In the genomic region with DNA sequence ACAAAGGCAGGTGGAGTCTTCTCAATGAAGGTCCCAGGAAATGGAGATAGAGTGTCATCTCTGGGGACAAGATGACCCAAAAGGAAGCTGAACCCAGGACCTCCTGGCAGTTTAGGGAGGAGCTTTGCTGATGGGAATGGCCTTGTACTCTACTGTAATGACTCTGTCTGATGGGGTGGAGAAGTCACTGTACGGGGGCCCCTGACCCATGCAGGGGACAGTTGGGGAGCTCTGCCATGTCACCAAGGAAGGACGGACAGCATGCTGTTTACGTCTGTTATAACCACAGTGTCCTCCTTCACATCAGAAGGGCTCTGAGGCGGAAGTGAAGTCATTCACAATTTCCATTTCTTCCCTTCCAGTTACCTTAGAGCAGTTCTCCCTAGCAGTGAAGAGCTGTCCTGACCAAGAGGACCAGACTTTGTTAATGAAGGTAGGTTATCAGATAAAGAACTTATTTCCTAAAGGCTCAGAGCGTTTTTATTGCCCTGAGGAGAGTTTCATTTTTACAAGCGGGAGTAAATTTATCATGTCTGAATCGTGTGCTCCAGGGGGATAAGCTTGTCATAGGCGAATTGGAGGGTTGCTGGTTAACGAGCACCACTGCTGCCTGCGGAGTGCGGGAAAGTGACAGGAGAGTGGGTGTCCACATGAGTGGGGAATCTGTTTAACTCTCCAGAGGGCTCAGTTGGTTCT, we compare ENCODE assay signal across 23 cellular contexts.
DNase-seq lines count a peak whose midpoint lies in the region; ATAC-seq, FAIRE-seq and TF ChIP-seq lines count a peak whose summit lies in the region.
"Had no signal": no experiment of that assay in that cellular context is flagged by ENCODE, and none has a peak within 500 bp of the region (broad histone marks: within the 10 kb centered on the region; RNA-seq: fewer than 3 reads in every experiment).

No MANE protein-coding gene starts in this region.

- peaks cover 12% of the 10 kb centered on the region for H3K27me3 Mint-ChIP-seq in activated T-helper 1 cell treated with anti-CD3 and anti-CD28 coated beads, Interleukin-12 subunit alpha, Interleukin-12 subunit beta, Interleukin-2, Interleukin-4 antibody, amounts not matched to agents 30 ng/mL and 10 ng/mL and 1 ng/mL, durations not matched to agents 14 hours and 24 hours and 36 hours (ENCODE audit: insufficient read depth)
- no peaks in the 10 kb centered on the region for H3K27me3 Mint-ChIP-seq in WTC11 (ENCODE audit: low read depth)

- H3K9me3 Mint-ChIP-seq in activated T-helper 1 cell treated with anti-CD3 and anti-CD28 coated beads, Interleukin-12 subunit alpha, Interleukin-12 subunit beta, Interleukin-2, Interleukin-4 antibody, amounts not matched to agents 30 ng/mL and 10 ng/mL and 1 ng/mL, durations not matched to agents 14 hours and 24 hours and 36 hours = peaks cover 23% of the 10 kb centered on the region
- H3K9me3 Mint-ChIP-seq in WTC11 = no peaks in the 10 kb centered on the region
- H3K9me3 Mint-ChIP-seq: CD4-positive, alpha-beta T cell; nephron progenitor cell had no signal

- no peaks in the 10 kb centered on the region for H4K20me1 ChIP-seq in BLaER1

- H3K9ac ChIP-seq in BLaER1 (no peak overlapping the region), kidney (ENCODE audit: low read length in 2 of 2) (no peak overlapping the region)

- H3K27ac ChIP-seq in BLaER1 = no peak overlapping the region; the same call in 1 of the 2 replicates
- peak overlapping the region; percentile 65 to 74 for H3K27ac ChIP-seq in kidney (ENCODE audit: low read depth in 2 of 2, low read length in 2 of 2)
- H3K27ac ChIP-seq: foreskin keratinocyte, heart right ventricle, sigmoid colon, upper lobe of left lung had no signal

- intact Hi-C loops in activated T-helper 1 cell treated with anti-CD3 and anti-CD28 coated beads, Interleukin-12 subunit alpha, Interleukin-12 subunit beta, Interleukin-2, Interleukin-4 antibody, amounts not matched to agents 30 ng/mL and 10 ng/mL and 1 ng/mL, durations not matched to agents 14 hours and 24 hours and 36 hours (cut with micrococcal nuclease) = no loop called here
- intact Hi-C loops in kidney (cut with DNase I) = no loop called here

- TF ChIP-seq CTCF in kidney (IDR thresholded peaks at IDR 0.05; ENCODE audit: borderline replicate concordance, extremely low read depth, insufficient read depth) (no peak), WTC11 (IDR thresholded peaks at IDR 0.05) (no peak)

- no peak overlapping the region for H3K4me3 Mint-ChIP-seq in activated T-helper 1 cell treated with anti-CD3 and anti-CD28 coated beads, Interleukin-12 subunit alpha, Interleukin-12 subunit beta, Interleukin-2, Interleukin-4 antibody, amounts not matched to agents 30 ng/mL and 10 ng/mL and 1 ng/mL, durations not matched to agents 14 hours and 24 hours and 36 hours
- H3K4me3 Mint-ChIP-seq in WTC11 = no peak overlapping the region
- H3K4me3 Mint-ChIP-seq: brain; CD4-positive, alpha-beta T cell; nephron progenitor cell; T-helper 17 cell had no signal

- H3K9me3 ChIP-seq in BLaER1 = peaks cover 14% of the 10 kb centered on the region
- no peaks in the 10 kb centered on the region for H3K9me3 ChIP-seq in kidney (ENCODE audit: control insufficient read depth in 1 of 2, low read length in 2 of 2)
- H3K9me3 ChIP-seq: heart right ventricle, sigmoid colon, upper lobe of left lung had no signal

- H3K4me1 Mint-ChIP-seq in activated T-helper 1 cell treated with anti-CD3 and anti-CD28 coated beads, Interleukin-12 subunit alpha, Interleukin-12 subunit beta, Interleukin-2, Interleukin-4 antibody, amounts not matched to agents 30 ng/mL and 10 ng/mL and 1 ng/mL, durations not matched to agents 14 hours and 24 hours and 36 hours (ENCODE audit: low read depth) = peaks cover 44% of the 10 kb centered on the region
- H3K4me1 Mint-ChIP-seq in WTC11 = no peaks in the 10 kb centered on the region
- H3K4me1 Mint-ChIP-seq: T-helper 17 cell had no signal

- H3K27me3 ChIP-seq in BLaER1 = no peaks in the 10 kb centered on the region
- H3K27me3 ChIP-seq: sigmoid colon, upper lobe of left lung had no signal

- POLR2A ChIA-PET in WTC11 (lab: Charles Lee) = no interaction called here

- CTCF ChIA-PET in WTC11 (lab: Charles Lee) = no interaction called here

- H3K36me3 ChIP-seq in BLaER1 (no peaks in the 10 kb centered on the region), kidney (ENCODE audit: control insufficient read depth in 1 of 2, insufficient read depth in 2 of 2, low read length in 2 of 2) (no peaks in the 10 kb centered on the region)
- H3K36me3 ChIP-seq: heart right ventricle, sigmoid colon, upper lobe of left lung had no signal

- peaks cover 4% of the 10 kb centered on the region for H3K36me3 Mint-ChIP-seq in activated T-helper 1 cell treated with anti-CD3 and anti-CD28 coated beads, Interleukin-12 subunit alpha, Interleukin-12 subunit beta, Interleukin-2, Interleukin-4 antibody, amounts not matched to agents 30 ng/mL and 10 ng/mL and 1 ng/mL, durations not matched to agents 14 hours and 24 hours and 36 hours (ENCODE audit: low read depth)
- no peaks in the 10 kb centered on the region for H3K36me3 Mint-ChIP-seq in WTC11
- H3K36me3 Mint-ChIP-seq: brain had no signal

- peak; percentile 10 for DNase-seq in A172 (ENCODE audit: low spot score)
- no peak for DNase-seq in activated T-helper 1 cell treated with anti-CD3 and anti-CD28 coated beads, Interleukin-12 subunit alpha, Interleukin-12 subunit beta, Interleukin-2, Interleukin-4 antibody, amounts not matched to agents 30 ng/mL and 10 ng/mL and 1 ng/mL, durations not matched to agents 14 hours and 24 hours and 36 hours (ENCODE audit: low spot score)
- DNase-seq in kidney = peak; percentile 18
- no peak for DNase-seq in NCI-H1694 treated with DMSO at 0.1 percent for 48 hours (lab: John Stamatoyannopoulos, UW)
- no peak for DNase-seq in WTC11 (ENCODE audit: low spot score)
- DNase-seq in DMS53 (lab: John Stamatoyannopoulos, UW) = no peak
- DNase-seq: activated CD8-positive, alpha-beta memory T cell treated with anti-CD3 and anti-CD28 coated beads, Interleukin-2, amount 50 U/mL, for 4 hours; activated effector memory CD4-positive, alpha-beta T cell treated with anti-CD3 and anti-CD28 coated beads, Interleukin-2, amount 50 U/mL, for 16 hours; CD4-positive, alpha-beta T cell; effector CD8-positive, alpha-beta T cell; foreskin keratinocyte; heart right ventricle; NCI-H1417 treated with DMSO at 0.1 percent for 48 hours; NCI-H510A treated with DMSO at 0.1 percent for 48 hours; nephron progenitor cell; RPMI8226; sigmoid colon; T-helper 17 cell; upper lobe of left lung had no signal

- no peak overlapping the region for H3K4me3 ChIP-seq in BLaER1
- H3K4me3 ChIP-seq in kidney (ENCODE audit: low read length in 2 of 2) = no peak overlapping the region
- H3K4me3 ChIP-seq: heart right ventricle, sigmoid colon, upper lobe of left lung had no signal

- H3K4me2 ChIP-seq in BLaER1 = peak overlapping the region; percentile 59

- ATAC-seq in HG03196 (IDR thresholded peaks at IDR 0.05; ENCODE audit: unreplicated experiment) (no peak), WTC11 (no peak)
- ATAC-seq: foreskin keratinocyte, HCT116, heart right ventricle, T-helper 17 cell had no signal

- peaks cover 59% of the 10 kb centered on the region for H3K4me1 ChIP-seq in BLaER1
- peaks cover 0 to 7% of the 10 kb centered on the region in 2 donors for H3K4me1 ChIP-seq in kidney (ENCODE audit: control insufficient read depth in 1 of 2, insufficient read depth in 1 of 2, low read depth in 1 of 2, low read length in 2 of 2)
- H3K4me1 ChIP-seq: foreskin keratinocyte, sigmoid colon, upper lobe of left lung had no signal

- peak overlapping the region; percentile 49 for H3K27ac Mint-ChIP-seq in activated T-helper 1 cell treated with anti-CD3 and anti-CD28 coated beads, Interleukin-12 subunit alpha, Interleukin-12 subunit beta, Interleukin-2, Interleukin-4 antibody, amounts not matched to agents 30 ng/mL and 10 ng/mL and 1 ng/mL, durations not matched to agents 14 hours and 24 hours and 36 hours
- H3K27ac Mint-ChIP-seq in WTC11 = no peak overlapping the region
- H3K27ac Mint-ChIP-seq: CD4-positive, alpha-beta T cell; nephron progenitor cell; T-helper 17 cell had no signal

- no peak for FAIRE-seq in kidney (lab: Jason Lieb, UNC)

TF ChIP-seq in WTC11, 78 proteins besides CTCF, POLR2A, EP300 and RAD21 (continues in another document):
- TF ChIP-seq CBFB (CRISPR knock-in tag; IDR thresholded peaks at IDR 0.05; ENCODE audit: low read depth) (no peak), JAZF1 (CRISPR knock-in tag; IDR thresholded peaks at IDR 0.05) (no peak), MYBL2 (CRISPR knock-in tag; IDR thresholded peaks at IDR 0.05) (no peak), JUN (CRISPR knock-in tag; IDR thresholded peaks at IDR 0.05) (no peak), ELF4 (CRISPR knock-in tag; IDR thresholded peaks at IDR 0.05; ENCODE audit: low read depth) (no peak)
- TF ChIP-seq, protein P1, sequence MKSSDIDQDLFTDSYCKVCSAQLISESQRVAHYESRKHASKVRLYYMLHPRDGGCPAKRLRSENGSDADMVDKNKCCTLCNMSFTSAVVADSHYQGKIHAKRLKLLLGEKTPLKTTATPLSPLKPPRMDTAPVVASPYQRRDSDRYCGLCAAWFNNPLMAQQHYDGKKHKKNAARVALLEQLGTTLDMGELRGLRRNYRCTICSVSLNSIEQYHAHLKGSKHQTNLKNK (CRISPR knock-in tag; IDR thresholded peaks at IDR 0.05) = no peak
- TF ChIP-seq, protein P2, sequence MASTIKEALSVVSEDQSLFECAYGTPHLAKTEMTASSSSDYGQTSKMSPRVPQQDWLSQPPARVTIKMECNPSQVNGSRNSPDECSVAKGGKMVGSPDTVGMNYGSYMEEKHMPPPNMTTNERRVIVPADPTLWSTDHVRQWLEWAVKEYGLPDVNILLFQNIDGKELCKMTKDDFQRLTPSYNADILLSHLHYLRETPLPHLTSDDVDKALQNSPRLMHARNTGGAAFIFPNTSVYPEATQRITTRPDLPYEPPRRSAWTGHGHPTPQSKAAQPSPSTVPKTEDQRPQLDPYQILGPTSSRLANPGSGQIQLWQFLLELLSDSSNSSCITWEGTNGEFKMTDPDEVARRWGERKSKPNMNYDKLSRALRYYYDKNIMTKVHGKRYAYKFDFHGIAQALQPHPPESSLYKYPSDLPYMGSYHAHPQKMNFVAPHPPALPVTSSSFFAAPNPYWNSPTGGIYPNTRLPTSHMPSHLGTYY (CRISPR knock-in tag; IDR thresholded peaks at IDR 0.05) = no peak
- TF ChIP-seq, protein P3, sequence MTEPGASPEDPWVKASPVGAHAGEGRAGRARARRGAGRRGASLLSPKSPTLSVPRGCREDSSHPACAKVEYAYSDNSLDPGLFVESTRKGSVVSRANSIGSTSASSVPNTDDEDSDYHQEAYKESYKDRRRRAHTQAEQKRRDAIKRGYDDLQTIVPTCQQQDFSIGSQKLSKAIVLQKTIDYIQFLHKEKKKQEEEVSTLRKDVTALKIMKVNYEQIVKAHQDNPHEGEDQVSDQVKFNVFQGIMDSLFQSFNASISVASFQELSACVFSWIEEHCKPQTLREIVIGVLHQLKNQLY (CRISPR knock-in tag; IDR thresholded peaks at IDR 0.05) = no peak

Comparison
In these comparisons a context has a peak if more than half of its experiments do, and no peak if none do; other contexts are left out.
1. DNase-seq: peak in A172 (single experiment) and kidney (single experiment); none in activated T-helper 1 cell treated with anti-CD3 and anti-CD28 coated beads, Interleukin-12 subunit alpha, Interleukin-12 subunit beta, Interleukin-2, Interleukin-4 antibody, amounts not matched to agents 30 ng/mL and 10 ng/mL and 1 ng/mL, durations not matched to agents 14 hours and 24 hours and 36 hours (single experiment), NCI-H1694 treated with DMSO at 0.1 percent for 48 hours (single experiment), WTC11 (single experiment) and DMS53 (single experiment).